In the genomic region with DNA sequence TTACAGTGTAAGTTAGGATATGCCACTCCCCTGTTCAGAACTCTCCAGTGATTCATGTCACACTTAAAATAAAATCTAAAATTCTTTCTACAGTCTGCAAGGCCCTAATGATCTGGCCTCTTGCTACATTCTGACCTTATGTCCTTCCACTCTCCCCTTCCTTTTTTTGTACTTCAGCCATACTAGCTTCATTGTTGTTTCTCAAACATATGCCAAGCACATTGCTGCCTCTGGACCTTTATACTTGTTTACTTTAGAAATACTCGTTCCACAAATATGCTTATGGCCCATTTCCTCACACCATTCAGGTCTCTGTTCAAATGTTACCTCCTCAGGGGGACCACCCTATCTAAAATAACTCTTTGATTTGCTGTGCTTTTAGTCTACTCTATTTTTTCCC, we compare ENCODE assay signal across 1 cellular context.
A peak's percentile ranks its signal among the peaks of the same experiment; 100 is the strongest.
TF ChIP-seq lines count a peak whose summit lies in the region.

No MANE protein-coding gene starts in this region.

TF ChIP-seq in HepG2, 621 proteins besides CTCF, POLR2A, EP300 and RAD21 (continued from another document):
- TF ChIP-seq HOMEZ (CRISPR knock-in tag; IDR thresholded peaks at IDR 0.05; ENCODE audit: low read depth) (0 out of 2 replicates have a peak, but pooled peaks have one; percentile 13), NR2F1 (CRISPR knock-in tag; IDR thresholded peaks at IDR 0.05) (peak; percentile 70 to 93; a peak in 3 of 4 replicates), ZMYM3 (CRISPR knock-in tag; IDR thresholded peaks at IDR 0.05) (0 out of 2 replicates have a peak, but pooled peaks have one; percentile 22), ZNF264 (CRISPR knock-in tag; IDR thresholded peaks at IDR 0.05) (no peak), MIXL1 (CRISPR knock-in tag; IDR thresholded peaks at IDR 0.05) (peak; percentile 44; the same call in 1 of the 2 replicates), HMG20B (CRISPR knock-in tag; conservative IDR thresholded peaks at IDR 0.05) (peak; percentile 89), SOX5 (CRISPR knock-in tag; IDR thresholded peaks at IDR 0.05; ENCODE audit: borderline replicate concordance) (peak; percentile 82), ATF4 (CRISPR knock-in tag; IDR thresholded peaks at IDR 0.05) (peak in 1 of 2 experiments; percentile 41; a peak in 1 of 4 replicates), MNT (IDR thresholded peaks at IDR 0.05) (peak; percentile 7; the same call in 1 of the 2 replicates), TBX2 (CRISPR knock-in tag; IDR thresholded peaks at IDR 0.05; ENCODE audit: borderline replicate concordance) (peak; percentile 71), ZGPAT (CRISPR knock-in tag; IDR thresholded peaks at IDR 0.05) (peak; percentile 79), TBX3 (IDR thresholded peaks at IDR 0.05; ENCODE audit: borderline replicate concordance) (peak; percentile 100), SP2 (CRISPR knock-in tag; IDR thresholded peaks at IDR 0.05) (no peak), MED1 (CRISPR knock-in tag; IDR thresholded peaks at IDR 0.05) (0 out of 2 replicates have a peak, but pooled peaks have one; percentile 18), MIER3 (CRISPR knock-in tag; IDR thresholded peaks at IDR 0.05; ENCODE audit: borderline replicate concordance) (peak; percentile 82; the same call in 1 of the 2 replicates), ZNF878 (CRISPR knock-in tag; IDR thresholded peaks at IDR 0.05) (peak; percentile 74; the same call in 1 of the 2 replicates), FOSL2 (CRISPR knock-in tag; IDR thresholded peaks at IDR 0.05) (peak; percentile 47), RCOR2 (CRISPR knock-in tag; IDR thresholded peaks at IDR 0.05) (peak; percentile 66; the same call in 1 of the 2 replicates), AGO2 (optimal IDR thresholded peaks at IDR 0.05; ENCODE audit: low read depth, low read length) (no peak), CREB1 (IDR thresholded peaks at IDR 0.05) (no peak), CREB1 (CRISPR knock-in tag; IDR thresholded peaks at IDR 0.05) (0 out of 2 replicates have a peak, but pooled peaks have one; percentile 28), CEBPB (IDR thresholded peaks at IDR 0.05; ENCODE audit: borderline replicate concordance, low read depth, low read length) (peak; percentile 59), TEAD3 (CRISPR knock-in tag; optimal IDR thresholded peaks at IDR 0.05; ENCODE audit: borderline replicate concordance) (peak; percentile 83), MTF1 (CRISPR knock-in tag; IDR thresholded peaks at IDR 0.05) (no peak), JUNB (CRISPR knock-in tag; IDR thresholded peaks at IDR 0.05; ENCODE audit: borderline replicate concordance) (peak; percentile 35; the same call in 1 of the 2 replicates)
- TF ChIP-seq, protein P1, sequence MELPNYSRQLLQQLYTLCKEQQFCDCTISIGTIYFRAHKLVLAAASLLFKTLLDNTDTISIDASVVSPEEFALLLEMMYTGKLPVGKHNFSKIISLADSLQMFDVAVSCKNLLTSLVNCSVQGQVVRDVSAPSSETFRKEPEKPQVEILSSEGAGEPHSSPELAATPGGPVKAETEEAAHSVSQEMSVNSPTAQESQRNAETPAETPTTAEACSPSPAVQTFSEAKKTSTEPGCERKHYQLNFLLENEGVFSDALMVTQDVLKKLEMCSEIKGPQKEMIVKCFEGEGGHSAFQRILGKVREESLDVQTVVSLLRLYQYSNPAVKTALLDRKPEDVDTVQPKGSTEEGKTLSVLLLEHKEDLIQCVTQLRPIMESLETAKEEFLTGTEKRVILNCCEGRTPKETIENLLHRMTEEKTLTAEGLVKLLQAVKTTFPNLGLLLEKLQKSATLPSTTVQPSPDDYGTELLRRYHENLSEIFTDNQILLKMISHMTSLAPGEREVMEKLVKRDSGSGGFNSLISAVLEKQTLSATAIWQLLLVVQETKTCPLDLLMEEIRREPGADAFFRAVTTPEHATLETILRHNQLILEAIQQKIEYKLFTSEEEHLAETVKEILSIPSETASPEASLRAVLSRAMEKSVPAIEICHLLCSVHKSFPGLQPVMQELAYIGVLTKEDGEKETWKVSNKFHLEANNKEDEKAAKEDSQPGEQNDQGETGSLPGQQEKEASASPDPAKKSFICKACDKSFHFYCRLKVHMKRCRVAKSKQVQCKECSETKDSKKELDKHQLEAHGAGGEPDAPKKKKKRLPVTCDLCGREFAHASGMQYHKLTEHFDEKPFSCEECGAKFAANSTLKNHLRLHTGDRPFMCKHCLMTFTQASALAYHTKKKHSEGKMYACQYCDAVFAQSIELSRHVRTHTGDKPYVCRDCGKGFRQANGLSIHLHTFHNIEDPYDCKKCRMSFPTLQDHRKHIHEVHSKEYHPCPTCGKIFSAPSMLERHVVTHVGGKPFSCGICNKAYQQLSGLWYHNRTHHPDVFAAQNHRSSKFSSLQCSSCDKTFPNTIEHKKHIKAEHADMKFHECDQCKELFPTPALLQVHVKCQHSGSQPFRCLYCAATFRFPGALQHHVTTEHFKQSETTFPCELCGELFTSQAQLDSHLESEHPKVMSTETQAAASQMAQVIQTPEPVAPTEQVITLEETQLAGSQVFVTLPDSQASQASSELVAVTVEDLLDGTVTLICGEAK (IDR thresholded peaks at IDR 0.05) = no peak
- TF ChIP-seq, protein P1 (CRISPR knock-in tag; IDR thresholded peaks at IDR 0.05) = no peak
- TF ChIP-seq, protein P2, sequence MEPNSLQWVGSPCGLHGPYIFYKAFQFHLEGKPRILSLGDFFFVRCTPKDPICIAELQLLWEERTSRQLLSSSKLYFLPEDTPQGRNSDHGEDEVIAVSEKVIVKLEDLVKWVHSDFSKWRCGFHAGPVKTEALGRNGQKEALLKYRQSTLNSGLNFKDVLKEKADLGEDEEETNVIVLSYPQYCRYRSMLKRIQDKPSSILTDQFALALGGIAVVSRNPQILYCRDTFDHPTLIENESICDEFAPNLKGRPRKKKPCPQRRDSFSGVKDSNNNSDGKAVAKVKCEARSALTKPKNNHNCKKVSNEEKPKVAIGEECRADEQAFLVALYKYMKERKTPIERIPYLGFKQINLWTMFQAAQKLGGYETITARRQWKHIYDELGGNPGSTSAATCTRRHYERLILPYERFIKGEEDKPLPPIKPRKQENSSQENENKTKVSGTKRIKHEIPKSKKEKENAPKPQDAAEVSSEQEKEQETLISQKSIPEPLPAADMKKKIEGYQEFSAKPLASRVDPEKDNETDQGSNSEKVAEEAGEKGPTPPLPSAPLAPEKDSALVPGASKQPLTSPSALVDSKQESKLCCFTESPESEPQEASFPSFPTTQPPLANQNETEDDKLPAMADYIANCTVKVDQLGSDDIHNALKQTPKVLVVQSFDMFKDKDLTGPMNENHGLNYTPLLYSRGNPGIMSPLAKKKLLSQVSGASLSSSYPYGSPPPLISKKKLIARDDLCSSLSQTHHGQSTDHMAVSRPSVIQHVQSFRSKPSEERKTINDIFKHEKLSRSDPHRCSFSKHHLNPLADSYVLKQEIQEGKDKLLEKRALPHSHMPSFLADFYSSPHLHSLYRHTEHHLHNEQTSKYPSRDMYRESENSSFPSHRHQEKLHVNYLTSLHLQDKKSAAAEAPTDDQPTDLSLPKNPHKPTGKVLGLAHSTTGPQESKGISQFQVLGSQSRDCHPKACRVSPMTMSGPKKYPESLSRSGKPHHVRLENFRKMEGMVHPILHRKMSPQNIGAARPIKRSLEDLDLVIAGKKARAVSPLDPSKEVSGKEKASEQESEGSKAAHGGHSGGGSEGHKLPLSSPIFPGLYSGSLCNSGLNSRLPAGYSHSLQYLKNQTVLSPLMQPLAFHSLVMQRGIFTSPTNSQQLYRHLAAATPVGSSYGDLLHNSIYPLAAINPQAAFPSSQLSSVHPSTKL (CRISPR knock-in tag; IDR thresholded peaks at IDR 0.05) = peak; percentile 89
- TF ChIP-seq, protein P3, sequence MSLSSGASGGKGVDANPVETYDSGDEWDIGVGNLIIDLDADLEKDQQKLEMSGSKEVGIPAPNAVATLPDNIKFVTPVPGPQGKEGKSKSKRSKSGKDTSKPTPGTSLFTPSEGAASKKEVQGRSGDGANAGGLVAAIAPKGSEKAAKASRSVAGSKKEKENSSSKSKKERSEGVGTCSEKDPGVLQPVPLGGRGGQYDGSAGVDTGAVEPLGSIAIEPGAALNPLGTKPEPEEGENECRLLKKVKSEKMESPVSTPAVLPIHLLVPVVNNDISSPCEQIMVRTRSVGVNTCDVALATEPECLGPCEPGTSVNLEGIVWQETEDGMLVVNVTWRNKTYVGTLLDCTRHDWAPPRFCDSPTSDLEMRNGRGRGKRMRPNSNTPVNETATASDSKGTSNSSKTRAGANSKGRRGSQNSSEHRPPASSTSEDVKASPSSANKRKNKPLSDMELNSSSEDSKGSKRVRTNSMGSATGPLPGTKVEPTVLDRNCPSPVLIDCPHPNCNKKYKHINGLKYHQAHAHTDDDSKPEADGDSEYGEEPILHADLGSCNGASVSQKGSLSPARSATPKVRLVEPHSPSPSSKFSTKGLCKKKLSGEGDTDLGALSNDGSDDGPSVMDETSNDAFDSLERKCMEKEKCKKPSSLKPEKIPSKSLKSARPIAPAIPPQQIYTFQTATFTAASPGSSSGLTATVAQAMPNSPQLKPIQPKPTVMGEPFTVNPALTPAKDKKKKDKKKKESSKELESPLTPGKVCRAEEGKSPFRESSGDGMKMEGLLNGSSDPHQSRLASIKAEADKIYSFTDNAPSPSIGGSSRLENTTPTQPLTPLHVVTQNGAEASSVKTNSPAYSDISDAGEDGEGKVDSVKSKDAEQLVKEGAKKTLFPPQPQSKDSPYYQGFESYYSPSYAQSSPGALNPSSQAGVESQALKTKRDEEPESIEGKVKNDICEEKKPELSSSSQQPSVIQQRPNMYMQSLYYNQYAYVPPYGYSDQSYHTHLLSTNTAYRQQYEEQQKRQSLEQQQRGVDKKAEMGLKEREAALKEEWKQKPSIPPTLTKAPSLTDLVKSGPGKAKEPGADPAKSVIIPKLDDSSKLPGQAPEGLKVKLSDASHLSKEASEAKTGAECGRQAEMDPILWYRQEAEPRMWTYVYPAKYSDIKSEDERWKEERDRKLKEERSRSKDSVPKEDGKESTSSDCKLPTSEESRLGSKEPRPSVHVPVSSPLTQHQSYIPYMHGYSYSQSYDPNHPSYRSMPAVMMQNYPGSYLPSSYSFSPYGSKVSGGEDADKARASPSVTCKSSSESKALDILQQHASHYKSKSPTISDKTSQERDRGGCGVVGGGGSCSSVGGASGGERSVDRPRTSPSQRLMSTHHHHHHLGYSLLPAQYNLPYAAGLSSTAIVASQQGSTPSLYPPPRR (CRISPR knock-in tag; IDR thresholded peaks at IDR 0.05; ENCODE audit: borderline replicate concordance) = peak; percentile 94
TF ChIP-seq in HepG2: peak in this region for 71.
